Comparison of ENCODE assay signal across 25 cellular contexts in genomic region chr3:4823385-4823784, GRCh38.
DNase-seq lines count a peak whose midpoint lies in the region; ATAC-seq, FAIRE-seq and TF ChIP-seq lines count a peak whose summit lies in the region.
"Had no signal": no experiment of that assay in that cellular context is flagged by ENCODE, and none has a peak within 500 bp of the region (broad histone marks: within the 10 kb centered on the region; RNA-seq: fewer than 3 reads in every experiment).

No MANE protein-coding gene starts in this region.

- DNase-seq in activated naive CD4-positive, alpha-beta T cell treated with anti-CD3 and anti-CD28 coated beads, Interleukin-2, amount 50 U/mL, for 72 hours (ENCODE audit: low spot score in 2 of 2), result no peak
- DNase-seq in activated naive CD4-positive, alpha-beta T cell (lab: John Stamatoyannopoulos, UW), result no peak
- DNase-seq in activated CD8-positive, alpha-beta T cell treated with anti-CD3 and anti-CD28 coated beads, Interleukin-2, amount 10 ng/mL, durations not matched to agents 7 days and 5 days, result no peak
- DNase-seq in esophagus squamous epithelium (lab: John Stamatoyannopoulos, UW) (no peak), NCI-H345 (lab: John Stamatoyannopoulos, UW) (no peak), RCC 7860 (ENCODE audit: low spot score) (no peak)
- DNase-seq: activated CD8-positive, alpha-beta memory T cell treated with anti-CD3 and anti-CD28 coated beads, Interleukin-2, amount 50 U/mL, for 4 hours; activated naive CD4-positive, alpha-beta T cell treated with Interleukin-2 at 50 U/mL for 16 hours; DMS53; effector CD4-positive, alpha-beta T cell; gastrocnemius medialis; GDM1; hippocampal formation; midbrain; NCI-H187 treated with DMSO at 0.1 percent for 48 hours; NCI-H69; posterior cingulate gyrus; right lobe of liver; RPMI8226 had no signal

- H3K27me3 ChIP-seq in esophagus squamous epithelium, result no peaks in the 10 kb centered on the region
- H3K27me3 ChIP-seq: gastrocnemius medialis, right lobe of liver had no signal

- CTCF ChIA-PET in activated CD8-positive, alpha-beta T cell treated with anti-CD3 and anti-CD28 coated beads, Interleukin-2, amount 10 ng/mL, durations not matched to agents 7 days and 5 days (lab: Charles Lee), result interaction anchor here (1.6 to 17.3 kb wide), 3 partner anchors 14 to 158 kb away, joined by 6 to 272 read pairs (median 17); partner anchors contain the start of gene BHLHE40

- peaks cover 0 to 40% (median 2%) of the 10 kb centered on the region in 3 donors for H3K36me3 ChIP-seq in esophagus squamous epithelium
- H3K36me3 ChIP-seq: gastrocnemius medialis, right lobe of liver had no signal

- no peaks in the 10 kb centered on the region for H3K9me3 ChIP-seq in esophagus squamous epithelium
- H3K9me3 ChIP-seq: gastrocnemius medialis, right lobe of liver had no signal

- TF ChIP-seq POLR2A in esophagus squamous epithelium (IDR thresholded peaks at IDR 0.05), result no peak

- peaks cover 96% of the 10 kb centered on the region for H3K4me1 Mint-ChIP-seq in activated CD8-positive, alpha-beta T cell treated with anti-CD3 and anti-CD28 coated beads, Interleukin-2, amount 10 ng/mL, durations not matched to agents 7 days and 5 days (ENCODE audit: low read depth)

- H3K36me3 Mint-ChIP-seq in activated naive CD4-positive, alpha-beta T cell treated with anti-CD3 and anti-CD28 coated beads, Interleukin-2, amount 50 U/mL, for 72 hours, result peaks cover 60 to 86% of the 10 kb centered on the region in 2 donors
- peaks cover 96% of the 10 kb centered on the region for H3K36me3 Mint-ChIP-seq in activated CD8-positive, alpha-beta T cell treated with anti-CD3 and anti-CD28 coated beads, Interleukin-2, amount 10 ng/mL, durations not matched to agents 7 days and 5 days (ENCODE audit: low read depth)

- H3K4me1 ChIP-seq in esophagus squamous epithelium, result peaks cover 39 to 70% (median 46%) of the 10 kb centered on the region in 3 donors

- H3K4me3 ChIP-seq in esophagus squamous epithelium, result no peak overlapping the region
- H3K4me3 ChIP-seq: gastrocnemius medialis, right lobe of liver had no signal

- no peak for FAIRE-seq in RCC 7860 (lab: Jason Lieb, UNC)
- FAIRE-seq: islet of Langerhans, urothelium cell line had no signal

- H3K27ac Mint-ChIP-seq in activated naive CD4-positive, alpha-beta T cell treated with anti-CD3 and anti-CD28 coated beads, Interleukin-2, amount 50 U/mL, for 72 hours, result peak overlapping the region; percentile 16 to 91
- H3K27ac Mint-ChIP-seq in activated CD8-positive, alpha-beta T cell treated with anti-CD3 and anti-CD28 coated beads, Interleukin-2, amount 10 ng/mL, durations not matched to agents 7 days and 5 days, result peak overlapping the region; percentile 94

- intact Hi-C loops in esophagus squamous epithelium (cut with DNase I), result no loop called here

- H3K27ac ChIP-seq in esophagus squamous epithelium, result peak overlapping the region in 3 of 4 donors; percentile 82 to 92 (median 91)
- H3K27ac ChIP-seq: KMS-11, right lobe of liver had no signal

- POLR2A ChIA-PET in activated CD8-positive, alpha-beta T cell treated with anti-CD3 and anti-CD28 coated beads, Interleukin-2, amount 10 ng/mL, durations not matched to agents 7 days and 5 days (lab: Charles Lee), result interaction anchor here (2.2 to 21.8 kb wide), 4 partner anchors 9 to 158 kb away, joined by 13 to 737 read pairs (median 82); partner anchors contain the start of gene BHLHE40

- no peaks in the 10 kb centered on the region for H3K27me3 Mint-ChIP-seq in activated CD8-positive, alpha-beta T cell treated with anti-CD3 and anti-CD28 coated beads, Interleukin-2, amount 10 ng/mL, durations not matched to agents 7 days and 5 days (ENCODE audit: low read depth)

- WGBS in esophagus squamous epithelium, 2 donors, result 84 to 86% methylated on average over 1 of the region's 1 CpG

- peaks cover 3 to 5% of the 10 kb centered on the region in 2 donors for H3K9me3 Mint-ChIP-seq in activated naive CD4-positive, alpha-beta T cell treated with anti-CD3 and anti-CD28 coated beads, Interleukin-2, amount 50 U/mL, for 72 hours
- peaks cover 16% of the 10 kb centered on the region for H3K9me3 Mint-ChIP-seq in activated CD8-positive, alpha-beta T cell treated with anti-CD3 and anti-CD28 coated beads, Interleukin-2, amount 10 ng/mL, durations not matched to agents 7 days and 5 days (ENCODE audit: insufficient read depth)
- H3K9me3 Mint-ChIP-seq: CD14-positive monocyte had no signal

- H3K4me3 Mint-ChIP-seq in activated CD8-positive, alpha-beta T cell treated with anti-CD3 and anti-CD28 coated beads, Interleukin-2, amount 10 ng/mL, durations not matched to agents 7 days and 5 days, result peak overlapping the region; percentile 1
- H3K4me3 Mint-ChIP-seq: CD14-positive monocyte had no signal

- no peak for ATAC-seq in activated naive CD4-positive, alpha-beta T cell treated with anti-CD3 and anti-CD28 coated beads, Interleukin-2, amount 50 U/mL, for 72 hours
- ATAC-seq in activated CD8-positive, alpha-beta T cell treated with anti-CD3 and anti-CD28 coated beads, Interleukin-2, amount 10 ng/mL, durations not matched to agents 7 days and 5 days, result no peak
- no peak for ATAC-seq in GM19463 (IDR thresholded peaks at IDR 0.05; ENCODE audit: unreplicated experiment)
- ATAC-seq: gastrocnemius medialis, right lobe of liver, SK-N-SH treated with all-trans-retinoic acid at 6 μM for 48 hours had no signal

- TF ChIP-seq CTCF in esophagus squamous epithelium (IDR thresholded peaks at IDR 0.05), result no peak
